In the genomic region with DNA sequence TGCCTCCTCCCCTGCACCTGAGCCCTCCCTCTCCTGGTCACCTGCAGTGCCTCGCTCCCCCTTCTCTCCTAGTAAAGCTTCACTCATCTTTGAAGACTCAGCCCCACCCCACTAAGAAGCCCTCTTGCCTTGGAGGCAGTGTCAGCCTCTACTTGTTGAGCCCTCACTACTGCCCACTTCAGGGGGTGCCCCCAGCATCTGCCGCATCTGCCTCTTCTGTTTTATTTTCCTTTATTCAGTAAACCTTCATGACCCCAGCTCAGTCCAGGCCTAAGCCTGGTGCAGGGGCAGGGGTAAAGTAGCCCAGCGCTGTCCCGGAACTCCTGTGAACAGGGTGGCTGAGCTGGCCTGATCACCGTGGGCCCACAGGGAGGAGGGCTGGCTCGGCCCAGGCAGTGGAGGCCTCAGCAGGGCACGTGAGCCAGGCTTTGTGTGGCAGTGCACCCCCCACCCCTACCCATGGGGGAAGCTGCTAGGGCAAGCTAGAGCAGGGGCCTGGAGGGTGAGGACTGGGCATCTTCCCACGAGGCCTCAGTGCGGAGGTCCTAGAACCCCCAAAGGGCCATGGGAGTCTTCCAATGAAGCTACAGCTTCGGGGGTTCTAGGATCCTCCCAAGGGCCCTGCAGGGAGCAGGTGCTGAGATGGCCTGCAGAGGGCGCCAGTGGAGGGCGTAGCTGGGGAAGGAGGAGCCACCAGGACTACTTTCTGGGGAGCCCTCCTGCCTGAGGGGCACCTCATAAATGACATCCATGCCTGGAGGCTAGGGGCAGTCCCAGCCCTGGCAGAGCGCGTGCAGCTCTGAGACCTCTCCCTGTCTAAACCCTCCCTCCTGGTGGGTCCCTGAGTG, we compare ENCODE assay signal across 8 cellular contexts. TPM values are rescaled to one million over a fixed set of nuclear protein-coding genes. Genes with fewer than 3 reads are reported as not detected.
DNase-seq lines count a peak whose midpoint lies in the region; ATAC-seq and TF ChIP-seq lines count a peak whose summit lies in the region.

No MANE protein-coding gene starts in this region.

- intact Hi-C loops in psoas muscle (cut with DNase I), result loop anchor here (5.0 kb wide), 1 partner anchor 37 kb away; a partner anchor contains a TSS

- no peaks in the 10 kb centered on the region for H3K9me3 ChIP-seq in psoas muscle

- H3K4me1 ChIP-seq in psoas muscle, result peaks cover 5% of the 10 kb centered on the region

- no peak overlapping the region for H3K27ac ChIP-seq in psoas muscle

- H3K27me3 ChIP-seq in psoas muscle (ENCODE audit: insufficient read depth in 3 of 3, low read length in 2 of 3), result no peaks in the 10 kb centered on the region

- 54 to 59% (median 59%) methylated on average over 14 of the region's 14 CpGs for WGBS in psoas muscle, 3 donors

- H3K4me3 ChIP-seq in AG09309 (ENCODE audit: control insufficient read depth, low read depth, low read length), result no peak overlapping the region
- H3K4me3 ChIP-seq in foreskin fibroblast (ENCODE audit: low read depth in 1 of 2, low read length in 2 of 2), result no peak overlapping the region
- no peak overlapping the region for H3K4me3 ChIP-seq in psoas muscle

- TF ChIP-seq CTCF in AG09309 (IDR thresholded peaks at IDR 0.05; ENCODE audit: control insufficient read depth, insufficient read depth, low read depth, low read length, missing control alignments) (peak; percentile 75), foreskin fibroblast (IDR thresholded peaks at IDR 0.05; ENCODE audit: low read depth, low read length) (peak; percentile 71), psoas muscle (IDR thresholded peaks at IDR 0.05) (peak; percentile 49)

- H3K36me3 ChIP-seq in psoas muscle (ENCODE audit: insufficient read depth in 1 of 2, low read depth in 1 of 2), result peaks cover 0 to 9% of the 10 kb centered on the region in 2 donors

- ATAC-seq in psoas muscle (peak in 3 of 4 donors; percentile 34 to 52 (median 51)), GM21786 (IDR thresholded peaks at IDR 0.05; ENCODE audit: unreplicated experiment) (no peak), GM21529 (IDR thresholded peaks at IDR 0.05; ENCODE audit: unreplicated experiment) (no peak)

- DNase-seq in AG09309 (ENCODE audit: low read depth), result no peak
- DNase-seq in HT-29 (ENCODE audit: low spot score), result peak; percentile 39
- peak; percentile 54 for DNase-seq in activated CD8-positive, alpha-beta memory T cell treated with anti-CD3 and anti-CD28 coated beads, Interleukin-2, amount 50 U/mL, for 4 hours
- peak in 1 of 2 donors; percentile 39 for DNase-seq in foreskin fibroblast
- peak; percentile 44 to 73 for DNase-seq in psoas muscle
- DNase-seq in NCI-H1436 (lab: John Stamatoyannopoulos, UW), result no peak

RNA-seq across cellular contexts. Expression of a gene that starts 36.1 kb away (rescaled TPM):
- 363 and 364 TPM in 2 replicates for total RNA-seq in HT-29 (2014; rRNA removed; shearing (Covaris generic))
- total RNA-seq in psoas muscle, result 100 to 1,000 TPM; 179 to 215 (median 207) TPM
- polyA plus RNA-seq in psoas muscle, result 100 to 1,000 TPM; 146 to 330 (median 210) TPM

RNA-seq across cellular contexts. Expression of a gene that starts 39.9 kb away (rescaled TPM):
- 0.76 TPM in 1 of 2 replicates, not detected in the other for total RNA-seq in HT-29 (2014; rRNA removed; shearing (Covaris generic))
- total RNA-seq in psoas muscle, result 1 to 10 TPM in 3 of 4 donors, under 1 TPM in 1; 0.97 to 2.2 (median 2.0) TPM
- 1 to 10 TPM; 1.0 to 1.3 (median 1.2) TPM for polyA plus RNA-seq in psoas muscle

Comparison
In these comparisons a context has a peak if more than half of its experiments do, and no peak if none do; other contexts are left out.
1. DNase-seq: peak in HT-29 (single experiment), activated CD8-positive, alpha-beta memory T cell treated with anti-CD3 and anti-CD28 coated beads, Interleukin-2, amount 50 U/mL, for 4 hours (single experiment) and psoas muscle (2 of 2); none in AG09309 (single experiment) and NCI-H1436 (single experiment).
2. ATAC-seq: peak in psoas muscle (3 of 4); none in GM21786 (single experiment) and GM21529 (single experiment).
3. Peak in every context shown above with its lines, with median percentiles within 50 percentile points of each other: CTCF ChIP-seq.